26 cellular contexts compared by ENCODE assay signal in the genomic region with DNA sequence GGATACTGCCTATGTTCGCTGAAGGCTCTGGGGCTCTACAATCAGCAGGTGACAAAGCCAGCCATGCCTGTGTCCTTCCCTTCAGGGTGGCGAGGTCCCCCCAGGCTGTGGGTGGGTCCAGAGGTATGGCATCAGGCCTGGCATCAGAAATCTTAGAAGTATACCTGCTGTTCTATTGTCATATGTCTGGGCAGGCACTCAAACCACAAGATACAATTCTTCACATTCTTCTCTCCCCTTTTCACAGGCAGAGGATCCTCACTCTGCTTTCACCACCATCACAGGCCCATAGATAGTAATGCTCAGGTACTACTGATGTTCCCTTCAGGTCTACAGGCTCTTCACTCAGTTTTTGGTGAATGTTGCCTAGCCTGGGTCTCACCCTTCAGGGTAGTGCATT.
"Had no signal": no experiment of that assay in that cellular context is flagged by ENCODE, and none has a peak within 500 bp of the region (broad histone marks: within the 10 kb centered on the region; RNA-seq: fewer than 3 reads in every experiment).

No MANE protein-coding gene starts in this region.

- ATAC-seq: esophagus mucosa; heart right ventricle; naive thymus-derived CD4-positive, alpha-beta T cell; pancreas; psoas muscle; stimulated activated naive CD8-positive, alpha-beta T cell treated with anti-CD3 and anti-CD28 coated beads, Interleukin-15, Interleukin-2, amounts not matched to agents 100 U/mL and 50 U/mL, for 24 hours; T-helper 17 cell had no signal

- H3K27me3 ChIP-seq: ascending aorta, heart right ventricle, pancreas, right atrium auricular region, vagina had no signal

- H3K4me3 ChIP-seq: ascending aorta, heart right ventricle, left ventricle myocardium inferior, lung, pancreas, psoas muscle, right atrium auricular region, thoracic aorta, vagina had no signal

- H3K4me1 ChIP-seq: ascending aorta, heart right ventricle, left ventricle myocardium inferior, pancreas, psoas muscle, right atrium auricular region, vagina had no signal

- DNase-seq: activated CD4-positive, alpha-beta memory T cell treated with anti-CD3 and anti-CD28 coated beads for 36 hours; activated CD4-positive, alpha-beta T cell treated with anti-CD3 and anti-CD28 coated beads, Interleukin-2, amount 10 ng/mL, durations not matched to agents 24 days and 14 days; activated CD4-positive, CD25-positive, alpha-beta regulatory T cell treated with anti-CD3 and anti-CD28 coated beads, Interleukin-2, amount 50 U/mL, for 72 hours; activated CD8-positive, alpha-beta memory T cell treated with anti-CD3 and anti-CD28 coated beads, Interleukin-2, amount 50 U/mL, for 4 hours; activated effector memory CD4-positive, alpha-beta T cell treated with anti-CD3 and anti-CD28 coated beads, Interleukin-2, amount 50 U/mL, for 16 hours; activated naive CD4-positive, alpha-beta T cell treated with anti-CD3 and anti-CD28 coated beads, Interleukin-2, amount 10 ng/mL, durations not matched to agents 7 days and 5 days; activated naive CD8-positive, alpha-beta T cell treated with anti-CD3 and anti-CD28 coated beads, Interleukin-2, amount 10 ng/mL, durations not matched to agents 7 days and 5 days; activated T-cell treated with anti-CD3 and anti-CD28 coated beads, Interleukin-2, amount 50 U/mL, for 1 hour; cortex of kidney; foreskin fibroblast; heart right ventricle; left ventricle myocardium inferior; naive thymus-derived CD4-positive, alpha-beta T cell; nucleus accumbens; psoas muscle; stimulated activated CD4-positive, alpha-beta T cell treated with anti-CD3 and anti-CD28 coated beads, Interleukin-15, amount 100 ng/mL, for 24 hours; stimulated activated CD4-positive, alpha-beta T cell treated with anti-CD3 and anti-CD28 coated beads, Interleukin-2, amount 100 ng/mL, for 24 hours; stimulated activated naive CD8-positive, alpha-beta T cell treated with anti-CD3 and anti-CD28 coated beads, Interleukin-15, Interleukin-2, amounts not matched to agents 100 U/mL and 50 U/mL, for 24 hours; T-helper 17 cell had no signal

- H3K9me3 ChIP-seq: ascending aorta, pancreas, right atrium auricular region, thoracic aorta, vagina had no signal

- H3K36me3 ChIP-seq: ascending aorta, heart right ventricle, left ventricle myocardium inferior, pancreas, right atrium auricular region, thoracic aorta, vagina had no signal

- H3K27ac ChIP-seq: ascending aorta, heart right ventricle, left ventricle myocardium inferior, pancreas, psoas muscle, right atrium auricular region, thoracic aorta, vagina had no signal
